Comparison of ENCODE assay signal across 9 cellular contexts in the genomic region with DNA sequence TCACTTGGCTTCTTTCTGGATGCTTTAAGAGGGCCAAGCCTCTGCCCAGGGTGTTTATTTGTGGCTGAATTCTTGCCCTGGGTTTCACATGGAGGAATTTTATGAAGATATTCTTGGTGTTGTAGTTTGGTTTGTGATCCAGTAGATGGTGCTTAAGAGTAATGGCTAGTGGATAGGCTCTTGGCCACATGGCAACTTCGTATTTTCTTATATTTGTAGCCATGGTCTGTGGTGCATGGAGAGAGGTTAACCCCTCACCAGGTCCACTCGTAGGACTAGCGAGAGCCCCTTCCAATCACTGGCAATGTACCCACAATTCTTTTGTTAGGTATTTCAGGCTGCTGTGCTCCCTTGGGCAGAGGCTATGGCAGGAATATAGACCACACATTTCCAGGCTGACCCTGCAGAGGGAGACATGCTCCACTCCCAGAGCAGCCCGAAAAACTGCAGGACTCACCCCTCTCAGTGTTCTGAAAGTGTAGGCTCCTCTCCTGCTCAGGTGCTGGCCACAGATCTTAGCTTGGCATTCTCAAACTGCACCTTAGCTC.
A peak's percentile ranks its signal among the peaks of the same experiment; 100 is the strongest.
DNase-seq lines count a peak whose midpoint lies in the region; ATAC-seq and TF ChIP-seq lines count a peak whose summit lies in the region.
"Had no signal": no experiment of that assay in that cellular context is flagged by ENCODE, and none has a peak within 500 bp of the region (broad histone marks: within the 10 kb centered on the region; RNA-seq: fewer than 3 reads in every experiment).

No MANE protein-coding gene starts in this region.

- no peaks in the 10 kb centered on the region for H3K36me3 ChIP-seq in left lung
- H3K36me3 ChIP-seq: heart right ventricle had no signal

- DNase-seq in DMS53 treated with DMSO at 0.1 percent for 48 hours (lab: John Stamatoyannopoulos, UW; ENCODE audit: unreplicated experiment) (peak; percentile 24), HS-27A (ENCODE audit: low read depth) (peak; percentile 51), UCSD-AML1 (lab: John Stamatoyannopoulos, UW; ENCODE audit: unreplicated experiment) (peak; percentile 71), left lung (no peak), SIG-M5 (lab: John Stamatoyannopoulos, UW) (no peak)
- no peak for DNase-seq in activated CD4-positive, alpha-beta T cell treated with anti-CD3 and anti-CD28 coated beads for 4 hours
- DNase-seq: heart right ventricle had no signal

- TF ChIP-seq CTCF in left lung (IDR thresholded peaks at IDR 0.05) = peak in 1 of 2 donors; percentile 29

- no peaks in the 10 kb centered on the region for H3K9me3 ChIP-seq in left lung

- H3K4me3 ChIP-seq in left lung = no peak overlapping the region
- H3K4me3 ChIP-seq: heart right ventricle had no signal

- intact Hi-C loops in left lung (cut with DNase I) = no loop called here

- ATAC-seq in left lung = peak; percentile 48
- no peak for ATAC-seq in GM19452 (IDR thresholded peaks at IDR 0.05; ENCODE audit: unreplicated experiment)
- no peak for ATAC-seq in GM19455 (IDR thresholded peaks at IDR 0.05; ENCODE audit: unreplicated experiment)

- H3K27ac ChIP-seq in left lung = no peak overlapping the region
- H3K27ac ChIP-seq: heart right ventricle had no signal

- H3K4me1 ChIP-seq in left lung = no peaks in the 10 kb centered on the region
- H3K4me1 ChIP-seq: heart right ventricle had no signal

- no peaks in the 10 kb centered on the region for H3K27me3 ChIP-seq in left lung
- H3K27me3 ChIP-seq: heart right ventricle had no signal

Comparison
In these comparisons a context has a peak if more than half of its experiments do, and no peak if none do; other contexts are left out.
1. DNase-seq: peak in DMS53 treated with DMSO at 0.1 percent for 48 hours (single experiment), HS-27A (single experiment) and UCSD-AML1 (single experiment); none in left lung (0 of 2), activated CD4-positive, alpha-beta T cell treated with anti-CD3 and anti-CD28 coated beads for 4 hours (0 of 2) and SIG-M5 (single experiment).